ENCODE assay signal across 13 cellular contexts in genomic region chr5:169350016-169350415, GRCh38. TPM values are rescaled to one million over a fixed set of nuclear protein-coding genes. Genes with fewer than 3 reads are reported as not detected.
DNase-seq lines count a peak whose midpoint lies in the region; ATAC-seq, FAIRE-seq and TF ChIP-seq lines count a peak whose summit lies in the region.
"Had no signal": no experiment of that assay in that cellular context is flagged by ENCODE, and none has a peak within 500 bp of the region (broad histone marks: within the 10 kb centered on the region; RNA-seq: fewer than 3 reads in every experiment).

No MANE protein-coding gene starts in this region.

- H3K27ac Mint-ChIP-seq in astrocyte (ENCODE audit: unreplicated experiment) (peak overlapping the region; percentile 92), glutamatergic neuron (ENCODE audit: unreplicated experiment) (no peak overlapping the region)
- H3K27ac Mint-ChIP-seq: CD8-positive, alpha-beta memory T cell had no signal

- H3K4me1 Mint-ChIP-seq in astrocyte (ENCODE audit: low read depth, unreplicated experiment): peaks cover 41% of the 10 kb centered on the region
- H3K4me1 Mint-ChIP-seq in glutamatergic neuron (ENCODE audit: low read depth, unreplicated experiment): no peaks in the 10 kb centered on the region
- H3K4me1 Mint-ChIP-seq: CD8-positive, alpha-beta memory T cell had no signal

- H3K36me3 ChIP-seq in astrocyte (ENCODE audit: insufficient read depth, low read length): no peaks in the 10 kb centered on the region
- H3K36me3 ChIP-seq: upper lobe of left lung had no signal

- no peaks in the 10 kb centered on the region for H3K9me3 ChIP-seq in astrocyte (ENCODE audit: insufficient read depth, low read depth, low read length)
- H3K9me3 ChIP-seq: body of pancreas, upper lobe of left lung had no signal

- no peaks in the 10 kb centered on the region for H4K20me1 ChIP-seq in astrocyte (ENCODE audit: insufficient read depth, low read length)

- H3K9ac ChIP-seq in astrocyte (ENCODE audit: low read length): peak overlapping the region; percentile 4

- no peaks in the 10 kb centered on the region for H3K27me3 ChIP-seq in astrocyte (ENCODE audit: insufficient read depth, low read length)
- H3K27me3 ChIP-seq: body of pancreas, upper lobe of left lung had no signal

- in situ Hi-C loops in Caki2 (cut with HindIII; ENCODE audit: low pct_unique_long_range_greater_than_20kb, low sequenced_read_pairs): no loop called here

- peak overlapping the region; percentile 68 for H3K4me3 Mint-ChIP-seq in astrocyte (ENCODE audit: unreplicated experiment)
- no peak overlapping the region for H3K4me3 Mint-ChIP-seq in glutamatergic neuron (ENCODE audit: unreplicated experiment)
- H3K4me3 Mint-ChIP-seq: CD8-positive, alpha-beta memory T cell had no signal

- ATAC-seq in HG03135 (IDR thresholded peaks at IDR 0.05; ENCODE audit: unreplicated experiment): peak; percentile 70

- H3K4me2 ChIP-seq in astrocyte (ENCODE audit: low read length): peak overlapping the region; percentile 62

- H3K4me1 ChIP-seq in astrocyte (ENCODE audit: insufficient read depth, low read length): peaks cover 30% of the 10 kb centered on the region
- H3K4me1 ChIP-seq: body of pancreas, upper lobe of left lung had no signal

- no peak overlapping the region for H3K4me3 ChIP-seq in astrocyte (ENCODE audit: insufficient read depth, low read depth, low read length)
- H3K4me3 ChIP-seq: body of pancreas, upper lobe of left lung had no signal

- TF ChIP-seq CTCF in astrocyte (IDR thresholded peaks at IDR 0.05; ENCODE audit: insufficient read depth, low read depth, low read length) (no peak), glutamatergic neuron (IDR thresholded peaks at IDR 0.05; ENCODE audit: partially characterized antibody, unreplicated experiment) (no peak)

- no peak overlapping the region for H2AFZ ChIP-seq in astrocyte (ENCODE audit: low read depth, low read length)

- H3K79me2 ChIP-seq in astrocyte (ENCODE audit: insufficient read depth, low read length): no peaks in the 10 kb centered on the region

- FAIRE-seq in astrocyte (lab: Jason Lieb, UNC): peak; percentile 99

- no peaks in the 10 kb centered on the region for H3K36me3 Mint-ChIP-seq in astrocyte (ENCODE audit: low read depth, unreplicated experiment)
- no peaks in the 10 kb centered on the region for H3K36me3 Mint-ChIP-seq in glutamatergic neuron (ENCODE audit: unreplicated experiment)
- H3K36me3 Mint-ChIP-seq: CD8-positive, alpha-beta memory T cell had no signal

- peak overlapping the region; percentile 70 for H3K27ac ChIP-seq in astrocyte (ENCODE audit: low read depth, low read length)
- H3K27ac ChIP-seq: body of pancreas, upper lobe of left lung had no signal

- no peaks in the 10 kb centered on the region for H3K27me3 Mint-ChIP-seq in astrocyte (ENCODE audit: low read depth, unreplicated experiment)
- H3K27me3 Mint-ChIP-seq in glutamatergic neuron (ENCODE audit: unreplicated experiment): peaks cover 1% of the 10 kb centered on the region

- DNase-seq in Caki2 (ENCODE audit: low read depth): peak; percentile 80
- DNase-seq in astrocyte (ENCODE audit: low read depth): peak; percentile 92
- DNase-seq in kidney glomerular epithelial cell (lab: John Stamatoyannopoulos, UW): peak; percentile 80
- no peak for DNase-seq in 8988T
- DNase-seq in NCI-H2081 (lab: John Stamatoyannopoulos, UW): no peak
- no peak for DNase-seq in glutamatergic neuron
- no peak for DNase-seq in NCI-H446 (lab: John Stamatoyannopoulos, UW)
- DNase-seq: activated CD8-positive, alpha-beta memory T cell treated with anti-CD3 and anti-CD28 coated beads, Interleukin-2, amount 50 U/mL, for 48 hours; CD8-positive, alpha-beta memory T cell; NCI-H774; upper lobe of left lung had no signal

- H3K9me3 Mint-ChIP-seq in astrocyte (ENCODE audit: unreplicated experiment) (no peaks in the 10 kb centered on the region), glutamatergic neuron (ENCODE audit: unreplicated experiment) (no peaks in the 10 kb centered on the region)

RNA-seq across cellular contexts. Expression of gene SLIT3, which starts 49.1 kb away (rescaled TPM):
- total RNA-seq in Caki2 (2014; rRNA removed; shearing (Covaris generic); ENCODE audit: low replicate concordance): 12.5 and 21.9 TPM in 2 replicates
- total RNA-seq in astrocyte (20.7 and 33.0 TPM in 2 replicates), glutamatergic neuron (ENCODE audit: unreplicated experiment) (11.5 TPM)

Comparison
In these comparisons a context has a peak if more than half of its experiments do, and no peak if none do; other contexts are left out.
1. DNase-seq: peak in Caki2 (single experiment), astrocyte (single experiment) and kidney glomerular epithelial cell (single experiment); none in 8988T (single experiment), NCI-H2081 (0 of 2), glutamatergic neuron (single experiment) and NCI-H446 (0 of 2).